In genomic region chr7:117666019-117666418, GRCh38 we compare ENCODE assay signal across 15 cellular contexts.
DNase-seq lines count a peak whose midpoint lies in the region; ATAC-seq and TF ChIP-seq lines count a peak whose summit lies in the region.
"Had no signal": no experiment of that assay in that cellular context is flagged by ENCODE, and none has a peak within 500 bp of the region (broad histone marks: within the 10 kb centered on the region; RNA-seq: fewer than 3 reads in every experiment).

No MANE protein-coding gene starts in this region.

- no peak for TF ChIP-seq CTCF in GM10248 (IDR thresholded peaks at IDR 0.05; ENCODE audit: control extremely low read depth, extremely low read depth, low read depth, missing control alignments)

- no peaks in the 10 kb centered on the region for H3K4me1 Mint-ChIP-seq in immature natural killer cell
- H3K4me1 Mint-ChIP-seq: activated CD4-positive, alpha-beta T cell treated with anti-CD3 and anti-CD28 coated beads, Interleukin-2, amount 10 ng/mL, durations not matched to agents 7 days and 5 days; T-helper 17 cell had no signal

- CTCF ChIA-PET in GM10248 (lab: Yijun Ruan, JAX), result no interaction called here

- peaks cover 0 to 5% (median 1%) of the 10 kb centered on the region in 3 donors for H3K27me3 Mint-ChIP-seq in immature natural killer cell (ENCODE audit: low read depth in 3 of 3)
- H3K27me3 Mint-ChIP-seq: activated CD4-positive, alpha-beta T cell treated with anti-CD3 and anti-CD28 coated beads, Interleukin-2, amount 10 ng/mL, durations not matched to agents 7 days and 5 days had no signal

- H3K4me3 Mint-ChIP-seq in immature natural killer cell, result no peak overlapping the region
- H3K4me3 Mint-ChIP-seq: activated CD4-positive, alpha-beta T cell treated with anti-CD3 and anti-CD28 coated beads, Interleukin-2, amount 10 ng/mL, durations not matched to agents 7 days and 5 days; activated T-helper 1 cell treated with anti-CD3 and anti-CD28 coated beads, Interleukin-12 subunit alpha, Interleukin-12 subunit beta, Interleukin-2, Interleukin-4 antibody, amounts not matched to agents 30 ng/mL and 10 ng/mL and 1 ng/mL, durations not matched to agents 14 hours and 24 hours and 36 hours; T-helper 17 cell had no signal

- no peak for ATAC-seq in GM21786 (IDR thresholded peaks at IDR 0.05; ENCODE audit: unreplicated experiment)
- ATAC-seq: T-helper 17 cell had no signal

- POLR2A ChIA-PET in GM10248 (lab: Yijun Ruan, JAX), result no interaction called here

- H3K27ac Mint-ChIP-seq in immature natural killer cell, result no peak overlapping the region
- H3K27ac Mint-ChIP-seq: activated CD4-positive, alpha-beta T cell treated with anti-CD3 and anti-CD28 coated beads, Interleukin-2, amount 10 ng/mL, durations not matched to agents 7 days and 5 days; activated T-helper 1 cell treated with anti-CD3 and anti-CD28 coated beads, Interleukin-12 subunit alpha, Interleukin-12 subunit beta, Interleukin-2, Interleukin-4 antibody, amounts not matched to agents 30 ng/mL and 10 ng/mL and 1 ng/mL, durations not matched to agents 14 hours and 24 hours and 36 hours; T-helper 17 cell had no signal

- DNase-seq in HCEC 1CT (peak; percentile 54), amniotic epithelial cell (ENCODE audit: low read depth) (peak; percentile 84), glomerular endothelial cell (ENCODE audit: extremely low read depth, low read depth, low spot score) (peak; percentile 31), smooth muscle cell of the brain vasculature (ENCODE audit: low read depth, low spot score) (peak; percentile 23), D341Med (ENCODE audit: low spot score) (no peak), immature natural killer cell (no peak), GM10248 (ENCODE audit: extremely low spot score) (no peak)
- DNase-seq: activated CD4-positive, alpha-beta T cell treated with anti-CD3 and anti-CD28 coated beads, Interleukin-2, amount 10 ng/mL, durations not matched to agents 7 days and 5 days; central memory CD4-positive, alpha-beta T cell; left colon; MG63; stimulated activated CD4-positive, alpha-beta T cell treated with anti-CD3 and anti-CD28 coated beads, Interleukin-12 subunit alpha, Interleukin-12 subunit beta, amount 100 ng/mL, for 4 hours; T-helper 17 cell had no signal

- H3K9me3 Mint-ChIP-seq in immature natural killer cell, result peaks cover 0 to 14% (median 2%) of the 10 kb centered on the region in 6 donors
- H3K9me3 Mint-ChIP-seq: activated CD4-positive, alpha-beta T cell treated with anti-CD3 and anti-CD28 coated beads, Interleukin-2, amount 10 ng/mL, durations not matched to agents 7 days and 5 days; activated T-helper 1 cell treated with anti-CD3 and anti-CD28 coated beads, Interleukin-12 subunit alpha, Interleukin-12 subunit beta, Interleukin-2, Interleukin-4 antibody, amounts not matched to agents 30 ng/mL and 10 ng/mL and 1 ng/mL, durations not matched to agents 14 hours and 24 hours and 36 hours had no signal

- H3K36me3 Mint-ChIP-seq in immature natural killer cell, result no peaks in the 10 kb centered on the region

Comparison
In these comparisons a context has a peak if more than half of its experiments do, and no peak if none do; other contexts are left out.
1. DNase-seq: peak in HCEC 1CT (single experiment), amniotic epithelial cell (single experiment), glomerular endothelial cell (single experiment) and smooth muscle cell of the brain vasculature (single experiment); none in D341Med (single experiment), immature natural killer cell (0 of 3) and GM10248 (single experiment).